Comparison of ENCODE assay signal across 8 cellular contexts in genomic region chrX:48648299-48648698, GRCh38. TPM values are rescaled to one million over a fixed set of nuclear protein-coding genes. Genes with fewer than 3 reads are reported as not detected.
DNase-seq lines count a peak whose midpoint lies in the region; ATAC-seq, FAIRE-seq and TF ChIP-seq lines count a peak whose summit lies in the region.

No MANE protein-coding gene starts in this region.

- peak; percentile 48 for TF ChIP-seq CTCF in A549 (IDR thresholded peaks at IDR 0.05)
- TF ChIP-seq CTCF in GM12864 (IDR thresholded peaks at IDR 0.05; ENCODE audit: low read depth, low read length, missing control alignments), result peak; percentile 27
- peak; percentile 45 for TF ChIP-seq CTCF in foreskin keratinocyte (conservative IDR thresholded peaks at IDR 0.05)

- ATAC-seq in A549, result peak; percentile 68 to 79; a peak in 4 of 6 replicates
- ATAC-seq in foreskin keratinocyte, result no peak
- no peak for ATAC-seq in HG03139 (IDR thresholded peaks at IDR 0.05; ENCODE audit: unreplicated experiment)

- H3K27me3 ChIP-seq in foreskin keratinocyte, result peaks cover 3% of the 10 kb centered on the region

- H3K4me3 ChIP-seq in A549 (no peak overlapping the region), GM12864 (ENCODE audit: low read depth, low read length) (no peak overlapping the region)

- no peaks in the 10 kb centered on the region for H3K9me3 ChIP-seq in A549

- no peak overlapping the region for H3K4me2 ChIP-seq in A549

- TF ChIP-seq RAD21 in A549 (conservative IDR thresholded peaks at IDR 0.05 in 1 of 2, IDR thresholded peaks at IDR 0.05 in 1 of 2), result peak; percentile 66 to 72

- WGBS in A549 (ENCODE audit: missing lambda C conversion rate), result 5% methylated on average over 3 of the region's 6 CpGs

- CTCF ChIA-PET in A549 (lab: Yijun Ruan, JAX), result interaction anchor here (0.7 to 2.6 kb wide), 19 partner anchors 10 to 394 kb away, joined by 3 to 11 read pairs (median 4); no protein-coding TSS in a partner anchor

- DNase-seq in A549 (ENCODE audit: low read depth in 1 of 2, low spot score in 1 of 2) (peak in 1 of 2 experiments; percentile 53), GM12864 (ENCODE audit: low read depth) (peak; percentile 3), NCI-H446 treated with DMSO at 0.1 percent for 48 hours (lab: John Stamatoyannopoulos, UW) (peak; percentile 52), activated T-cell treated with anti-CD3 and anti-CD28 coated beads for 4 hours (peak; percentile 2), foreskin keratinocyte (no peak), non-pigmented ciliary epithelial cell (ENCODE audit: low read depth) (peak; percentile 5), 8988T (no peak)

- TF ChIP-seq POLR2A in A549 (IDR thresholded peaks at IDR 0.05; ENCODE audit: low read length), result no peak

- no peak for TF ChIP-seq EP300 in A549 (IDR thresholded peaks at IDR 0.05)

- H3K4me1 ChIP-seq in A549 (no peaks in the 10 kb centered on the region), foreskin keratinocyte (no peaks in the 10 kb centered on the region)

- H3K27ac ChIP-seq in A549 (no peak overlapping the region), foreskin keratinocyte (no peak overlapping the region)

- FAIRE-seq in A549 (lab: Jason Lieb, UNC), result no peak

- POLR2A ChIA-PET in A549 (lab: Yijun Ruan, JAX), result interaction anchor here (1.3 kb wide), 1 partner anchor 250 kb away, joined by 5 read pairs; the partner anchor contains the start of genes PQBP1 and TIMM17B

TF ChIP-seq in A549, 52 proteins besides CTCF, POLR2A, EP300 and RAD21:
- peak; percentile 44; the same call in 2 of the 3 replicates for TF ChIP-seq SMC3 (IDR thresholded peaks at IDR 0.05)
- TF ChIP-seq EHF (CRISPR knock-in tag; IDR thresholded peaks at IDR 0.05), result no peak
- no peak for TF ChIP-seq NFE2L2 (conservative IDR thresholded peaks at IDR 0.05; ENCODE audit: low read length)
- TF ChIP-seq CHD4 (IDR thresholded peaks at IDR 0.05; ENCODE audit: borderline replicate concordance), result no peak

RNA-seq across cellular contexts. Expression of gene WAS, which starts 35.3 kb away (rescaled TPM):
- polyA plus RNA-seq in A549 (2011; rRNA removed), result 0.05 and 0.09 TPM in 2 replicates
- 0.16 and 0.17 TPM in 2 replicates for polyA plus RNA-seq in A549 (2012; cell fraction: cytosol; rRNA removed)
- 0.78 and 0.86 TPM in 2 replicates for polyA plus RNA-seq in A549 (2012; cell fraction: nucleus; rRNA removed)
- polyA plus RNA-seq in A549 (2017; fragmentation: RNase III; extraction: RNeasy Plus Mini Kit Qiagen cat#74134 plus additional on column Dnase treatment), result 0.21 to 0.44 TPM (median 0.29 TPM) in 3 replicates
- polyA minus RNA-seq in A549 (2011; rRNA and poly(A)+ RNA removed), result not detected in 2 replicates
- total RNA-seq in foreskin keratinocyte, result 0.10 and 0.21 TPM in 2 replicates
- polyA plus RNA-seq in foreskin keratinocyte, result 0.08 and 0.25 TPM in 2 replicates

RNA-seq across cellular contexts. Expression of gene SUV39H1, which starts 48.2 kb away (rescaled TPM):
- polyA plus RNA-seq in A549 (2011; rRNA removed) (12.8 and 13.4 TPM in 2 replicates), A549 (2017; fragmentation: RNase III; extraction: RNeasy Plus Mini Kit Qiagen cat#74134 plus additional on column Dnase treatment) (19.9 to 20.3 TPM (median 20.0 TPM) in 3 replicates), foreskin keratinocyte (14.9 and 18.2 TPM in 2 replicates)
- polyA plus RNA-seq in A549 (2012; cell fraction: cytosol; rRNA removed), result 25.2 and 26.3 TPM in 2 replicates
- polyA plus RNA-seq in A549 (2012; cell fraction: nucleus; rRNA removed), result 64.5 and 69.9 TPM in 2 replicates
- 27.1 and 31.3 TPM in 2 replicates for polyA minus RNA-seq in A549 (2011; rRNA and poly(A)+ RNA removed)
- total RNA-seq in foreskin keratinocyte, result 17.7 and 19.8 TPM in 2 replicates

RNA-seq across cellular contexts. Expression of gene WDR13, which starts 51.0 kb away (rescaled TPM):
- polyA plus RNA-seq in A549 (2011; rRNA removed), result 32.4 and 47.4 TPM in 2 replicates
- 159 and 194 TPM in 2 replicates for polyA plus RNA-seq in A549 (2012; cell fraction: cytosol; rRNA removed)
- polyA plus RNA-seq in A549 (2012; cell fraction: nucleus; rRNA removed), result 477 and 479 TPM in 2 replicates
- 47.1 to 57.3 TPM (median 51.9 TPM) in 3 replicates for polyA plus RNA-seq in A549 (2017; fragmentation: RNase III; extraction: RNeasy Plus Mini Kit Qiagen cat#74134 plus additional on column Dnase treatment)
- 34.6 and 58.3 TPM in 2 replicates for polyA minus RNA-seq in A549 (2011; rRNA and poly(A)+ RNA removed)
- 67.2 and 83.3 TPM in 2 replicates for total RNA-seq in foreskin keratinocyte
- 71.6 and 79.4 TPM in 2 replicates for polyA plus RNA-seq in foreskin keratinocyte

Comparison
In these comparisons a context has a peak if more than half of its experiments do, and no peak if none do; other contexts are left out.
1. ATAC-seq: peak in A549 (2 of 2); none in foreskin keratinocyte (single experiment) and HG03139 (single experiment).
2. DNase-seq: peak in GM12864 (single experiment), NCI-H446 treated with DMSO at 0.1 percent for 48 hours (single experiment), activated T-cell treated with anti-CD3 and anti-CD28 coated beads for 4 hours (single experiment) and non-pigmented ciliary epithelial cell (single experiment); none in foreskin keratinocyte (0 of 2) and 8988T (single experiment).
3. Peak in every context shown above with its lines, with median percentiles within 50 percentile points of each other: CTCF ChIP-seq.